ENCODE assay signal across 29 cellular contexts in genomic region chr13:114230575-114230974, GRCh38. TPM values are rescaled to one million over a fixed set of nuclear protein-coding genes. Genes with fewer than 3 reads are reported as not detected.
"Had no signal": no experiment of that assay in that cellular context is flagged by ENCODE, and none has a peak within 500 bp of the region (broad histone marks: within the 10 kb centered on the region; RNA-seq: fewer than 3 reads in every experiment).

No MANE protein-coding gene starts in this region.

- H3K4me3 Mint-ChIP-seq: activated CD8-positive, alpha-beta memory T cell treated with anti-CD3 and anti-CD28 coated beads, Interleukin-2, amount 10 ng/mL, durations not matched to agents 7 days and 5 days; activated naive CD8-positive, alpha-beta T cell treated with anti-CD3 and anti-CD28 coated beads, Interleukin-2, amount 50 U/mL, for 24 hours; immature natural killer cell; stimulated activated naive B cell treated with anti-CD40 and anti-IgM and Interleukin-4, amounts not matched to agents 10 μg/mL and 1 μg/mL and 100 μg/mL, for 72 hours; T-helper 1 cell treated with Interleukin-12 subunit alpha and Interleukin-12 subunit beta and Interleukin-4 antibody, amounts not matched to agents 30 μg/mL and 1 μg/mL, for 36 hours had no signal

- H3K27ac Mint-ChIP-seq: activated CD8-positive, alpha-beta memory T cell treated with anti-CD3 and anti-CD28 coated beads, Interleukin-2, amount 10 ng/mL, durations not matched to agents 7 days and 5 days; activated naive CD4-positive, alpha-beta T cell treated with anti-CD3 and anti-CD28 coated beads for 36 hours; activated naive CD8-positive, alpha-beta T cell treated with anti-CD3 and anti-CD28 coated beads, Interleukin-2, amount 50 U/mL, for 24 hours; activated T-helper 2 cell treated with anti-CD3 and anti-CD28 coated beads, Interferon-gamma antibody, Interleukin-2, Interleukin-4, amounts not matched to agents 10 μg/mL and 5 μg/mL and 100 μg/mL, durations not matched to agents 14 hours and 24 hours and 36 hours; stimulated activated naive B cell treated with anti-CD40 and anti-IgM and Interleukin-4, amounts not matched to agents 10 μg/mL and 1 μg/mL and 100 μg/mL, for 72 hours had no signal

- H3K4me3 ChIP-seq: left ventricle myocardium inferior, sigmoid colon, spleen had no signal

- FAIRE-seq: colon had no signal

- H3K36me3 Mint-ChIP-seq: immature natural killer cell had no signal

- H3K4me1 ChIP-seq: foreskin keratinocyte had no signal

- DNase-seq: activated CD4-positive, alpha-beta T cell treated with anti-CD3 and anti-CD28 coated beads for 1 hour; activated CD4-positive, alpha-beta T cell treated with anti-CD3 and anti-CD28 coated beads, Interleukin-2, amount 50 U/mL, for 48 hours; activated CD8-positive, alpha-beta memory T cell treated with anti-CD3 and anti-CD28 coated beads, Interleukin-2, amount 10 ng/mL, durations not matched to agents 7 days and 5 days; activated naive CD4-positive, alpha-beta T cell treated with anti-CD3 and anti-CD28 coated beads for 36 hours; activated naive CD8-positive, alpha-beta T cell treated with anti-CD3 and anti-CD28 coated beads, Interleukin-2, amount 50 U/mL, for 24 hours; activated T-cell treated with anti-CD3 and anti-CD28 coated beads, Interleukin-2, amount 50 U/mL, for 1 hour; anterior cingulate cortex; brain microvascular endothelial cell; central memory CD4-positive, alpha-beta T cell; foreskin keratinocyte; hippocampal formation; immature natural killer cell; kidney glomerular epithelial cell; left ventricle myocardium inferior; mammary epithelial cell; midbrain; sigmoid colon; spleen; stimulated activated CD4-positive, alpha-beta T cell treated with anti-CD3 and anti-CD28 coated beads, Interleukin-4, amount 100 ng/mL, for 4 hours; stimulated activated naive B cell treated with anti-CD40 and anti-IgM and Interleukin-4, amounts not matched to agents 10 μg/mL and 1 μg/mL and 100 μg/mL, for 72 hours had no signal

- H3K36me3 ChIP-seq: brain microvascular endothelial cell, left ventricle myocardium inferior, sigmoid colon, spleen had no signal

- H3K27ac ChIP-seq: brain microvascular endothelial cell, foreskin keratinocyte, left ventricle myocardium inferior, sigmoid colon, spleen, VCaP had no signal

- H3K9me3 ChIP-seq: left ventricle myocardium inferior, sigmoid colon, spleen had no signal

- H3K9me3 Mint-ChIP-seq: activated naive CD4-positive, alpha-beta T cell treated with anti-CD3 and anti-CD28 coated beads for 36 hours; immature natural killer cell; nephron; T-helper 1 cell treated with Interleukin-12 subunit alpha and Interleukin-12 subunit beta and Interleukin-4 antibody, amounts not matched to agents 30 μg/mL and 1 μg/mL, for 36 hours had no signal

RNA-seq across cellular contexts. Expression of gene CFAP97D2, which starts 51.5 kb away (rescaled TPM):
- total RNA-seq: activated CD8-positive, alpha-beta memory T cell treated with anti-CD3 and anti-CD28 coated beads, Interleukin-2, amount 10 ng/mL, durations not matched to agents 7 days and 5 days; activated T-helper 2 cell treated with anti-CD3 and anti-CD28 coated beads, Interferon-gamma antibody, Interleukin-2, Interleukin-4, amounts not matched to agents 10 μg/mL and 5 μg/mL and 100 μg/mL, durations not matched to agents 14 hours and 24 hours and 36 hours; epithelial cell of proximal tubule; fibroblast of lung; foreskin keratinocyte; left ventricle myocardium inferior; mammary epithelial cell; renal cortical epithelial cell; sigmoid colon; spleen; ureter had no signal
- polyA plus RNA-seq: fibroblast of lung, foreskin keratinocyte, mammary epithelial cell had no signal
